ENCODE assay signal across 16 cellular contexts in genomic region chr2:28152585-28153284, GRCh38.
DNase-seq lines count a peak whose midpoint lies in the region; ATAC-seq and TF ChIP-seq lines count a peak whose summit lies in the region.
"Had no signal": no experiment of that assay in that cellular context is flagged by ENCODE, and none has a peak within 500 bp of the region (broad histone marks: within the 10 kb centered on the region; RNA-seq: fewer than 3 reads in every experiment).

No MANE protein-coding gene starts in this region.

- H3K4me1 ChIP-seq in uterus: no peaks in the 10 kb centered on the region

- H3K36me3 ChIP-seq in uterus: no peaks in the 10 kb centered on the region
- H3K36me3 ChIP-seq: neutrophil had no signal

- peak; percentile 28 for ATAC-seq in left colon
- ATAC-seq in GM21737 (IDR thresholded peaks at IDR 0.05; ENCODE audit: unreplicated experiment): no peak
- no peak for ATAC-seq in GM19455 (IDR thresholded peaks at IDR 0.05; ENCODE audit: unreplicated experiment)
- ATAC-seq: activated naive CD8-positive, alpha-beta T cell treated with anti-CD3 and anti-CD28 coated beads, Interleukin-2, amount 50 U/mL, for 24 hours; activated T-cell treated with anti-CD3 and anti-CD28 coated beads, Interleukin-2, amount 50 U/mL, for 72 hours; HCT116 had no signal

- H3K27ac ChIP-seq in uterus: peak overlapping the region; percentile 38 to 66
- H3K27ac ChIP-seq: neutrophil had no signal

- intact Hi-C loops in left colon (cut with DNase I, micrococcal nuclease): no loop called here
- intact Hi-C loops in uterus (cut with DNase I; ENCODE audit: low total_unique reads): no loop called here

- no peak overlapping the region for H3K4me3 ChIP-seq in choroid plexus epithelial cell (ENCODE audit: low read depth, low read length)
- no peak overlapping the region for H3K4me3 ChIP-seq in uterus

- peaks cover 0 to 6% of the 10 kb centered on the region in 2 donors for H3K9me3 ChIP-seq in uterus

- no peaks in the 10 kb centered on the region for H3K27me3 ChIP-seq in uterus
- H3K27me3 ChIP-seq: neutrophil had no signal

- DNase-seq in HK-2 (ENCODE audit: unreplicated experiment) (peak; percentile 15), choroid plexus epithelial cell (ENCODE audit: low read depth) (peak; percentile 59), left colon (no peak), uterus (no peak), SW 1271 (lab: John Stamatoyannopoulos, UW) (no peak)
- DNase-seq: activated naive CD8-positive, alpha-beta T cell treated with anti-CD3 and anti-CD28 coated beads, Interleukin-2, amount 50 U/mL, for 24 hours; activated T-cell treated with anti-CD3 and anti-CD28 coated beads, Interleukin-2, amount 50 U/mL, for 72 hours; DMS79 treated with DMSO at 0.1 percent for 48 hours; KG1; NCI-H1436; NCI-H446; SK-N-SH had no signal

- TF ChIP-seq CTCF in choroid plexus epithelial cell (conservative IDR thresholded peaks at IDR 0.05; ENCODE audit: low read depth, low read length): no peak
- TF ChIP-seq CTCF in uterus (IDR thresholded peaks at IDR 0.05): no peak

- no peak for TF ChIP-seq POLR2A in uterus (IDR thresholded peaks at IDR 0.05)

Comparison
In these comparisons a context has a peak if more than half of its experiments do, and no peak if none do; other contexts are left out.
1. DNase-seq: peak in HK-2 (single experiment) and choroid plexus epithelial cell (single experiment); none in left colon (0 of 2), uterus (0 of 2) and SW 1271 (0 of 2).